In genomic region chr17:14297161-14297851, GRCh38 we compare ENCODE assay signal across 1 cellular context.
A peak's percentile ranks its signal among the peaks of the same experiment; 100 is the strongest.
TF ChIP-seq lines count a peak whose summit lies in the region.

No MANE protein-coding gene starts in this region.

TF ChIP-seq in HepG2, 621 proteins besides CTCF, POLR2A, EP300 and RAD21 (continued from another document and continues in another):
- TF ChIP-seq SNAPC4 (CRISPR knock-in tag; IDR thresholded peaks at IDR 0.05) (no peak), ZNF75D (CRISPR knock-in tag; IDR thresholded peaks at IDR 0.05; ENCODE audit: borderline replicate concordance) (no peak), ZNF260 (CRISPR knock-in tag; IDR thresholded peaks at IDR 0.05; ENCODE audit: borderline replicate concordance, low read depth) (0 out of 2 replicates have a peak, but pooled peaks have one; percentile 44), CCDC6 (CRISPR knock-in tag; IDR thresholded peaks at IDR 0.05) (peak; percentile 34; the same call in 1 of the 2 replicates), ZNF629 (CRISPR knock-in tag; conservative IDR thresholded peaks at IDR 0.05) (peak; percentile 57), MXD3 (CRISPR knock-in tag; IDR thresholded peaks at IDR 0.05) (peak; percentile 58; the same call in 1 of the 2 replicates), NR2C2 (CRISPR knock-in tag; IDR thresholded peaks at IDR 0.05; ENCODE audit: borderline replicate concordance) (no peak), PRDM4 (CRISPR knock-in tag; IDR thresholded peaks at IDR 0.05; ENCODE audit: borderline replicate concordance) (no peak), PCBP1 (IDR thresholded peaks at IDR 0.05; ENCODE audit: borderline replicate concordance, low read depth, low read length) (no peak), NFKB2 (CRISPR knock-in tag; IDR thresholded peaks at IDR 0.05; ENCODE audit: borderline replicate concordance) (peak; percentile 51; the same call in 1 of the 2 replicates), FOXO4 (CRISPR knock-in tag; conservative IDR thresholded peaks at IDR 0.05) (no peak), ZNF83 (CRISPR knock-in tag; IDR thresholded peaks at IDR 0.05; ENCODE audit: borderline replicate concordance) (no peak), GABPB1 (CRISPR knock-in tag; IDR thresholded peaks at IDR 0.05) (peak; percentile 86), ZNF362 (CRISPR knock-in tag; IDR thresholded peaks at IDR 0.05; ENCODE audit: borderline replicate concordance) (peak; percentile 43; the same call in 1 of the 2 replicates), TARDBP (CRISPR knock-in tag; IDR thresholded peaks at IDR 0.05) (no peak), TBP (CRISPR knock-in tag; IDR thresholded peaks at IDR 0.05) (no peak), ZNF652 (CRISPR knock-in tag; IDR thresholded peaks at IDR 0.05; ENCODE audit: borderline replicate concordance, low read depth) (no peak), ZNF746 (CRISPR knock-in tag; IDR thresholded peaks at IDR 0.05) (peak; percentile 67; the same call in 1 of the 2 replicates), ZNF720 (CRISPR knock-in tag; IDR thresholded peaks at IDR 0.05) (no peak), E2F2 (CRISPR knock-in tag; IDR thresholded peaks at IDR 0.05; ENCODE audit: borderline replicate concordance) (no peak), ZNF607 (CRISPR knock-in tag; IDR thresholded peaks at IDR 0.05; ENCODE audit: borderline replicate concordance) (peak; percentile 48; the same call in 1 of the 2 replicates), ZBTB1 (CRISPR knock-in tag; IDR thresholded peaks at IDR 0.05; ENCODE audit: borderline replicate concordance) (no peak), E2F1 (CRISPR knock-in tag; IDR thresholded peaks at IDR 0.05) (no peak; the same call in 1 of the 2 replicates), SOX13 (IDR thresholded peaks at IDR 0.05) (no peak), SOX13 (CRISPR knock-in tag; conservative IDR thresholded peaks at IDR 0.05 in 1 of 2, IDR thresholded peaks at IDR 0.05 in 1 of 2) (peak in 1 of 2 experiments; percentile 41; a peak in 1 of 4 replicates), ZNF546 (CRISPR knock-in tag; conservative IDR thresholded peaks at IDR 0.05) (no peak; the same call in 1 of the 2 replicates), ZNF326 (CRISPR knock-in tag; IDR thresholded peaks at IDR 0.05; ENCODE audit: borderline replicate concordance) (no peak), ZNF772 (CRISPR knock-in tag; IDR thresholded peaks at IDR 0.05) (peak; percentile 82; the same call in 1 of the 2 replicates), TBX3 (IDR thresholded peaks at IDR 0.05; ENCODE audit: borderline replicate concordance) (no peak), HOXA5 (CRISPR knock-in tag; IDR thresholded peaks at IDR 0.05) (peak; percentile 54; the same call in 1 of the 2 replicates), ISL2 (CRISPR knock-in tag; IDR thresholded peaks at IDR 0.05) (peak; percentile 33; the same call in 1 of the 2 replicates), ZNF549 (CRISPR knock-in tag; IDR thresholded peaks at IDR 0.05) (no peak), ARID5B (CRISPR knock-in tag; IDR thresholded peaks at IDR 0.05) (peak; percentile 60; the same call in 1 of the 2 replicates), GATA4 (IDR thresholded peaks at IDR 0.05; ENCODE audit: borderline replicate concordance, low read depth) (no peak), KDM2A (CRISPR knock-in tag; IDR thresholded peaks at IDR 0.05; ENCODE audit: borderline replicate concordance, low read depth) (peak; percentile 84), SNRNP70 (IDR thresholded peaks at IDR 0.05; ENCODE audit: low read depth, low read length) (no peak), ZFP37 (CRISPR knock-in tag; IDR thresholded peaks at IDR 0.05; ENCODE audit: borderline replicate concordance) (no peak), ZNF619 (CRISPR knock-in tag; IDR thresholded peaks at IDR 0.05) (no peak), NCOR1 (IDR thresholded peaks at IDR 0.05; ENCODE audit: borderline replicate concordance, low read length) (no peak), SAP130 (CRISPR knock-in tag; IDR thresholded peaks at IDR 0.05; ENCODE audit: low read depth) (peak; percentile 78)
